Comparison of ENCODE assay signal across 8 cellular contexts in genomic region chr13:52851153-52851962, GRCh38. TPM values are rescaled to one million over a fixed set of nuclear protein-coding genes. Genes with fewer than 3 reads are reported as not detected.
DNase-seq lines count a peak whose midpoint lies in the region; ATAC-seq and TF ChIP-seq lines count a peak whose summit lies in the region.

No MANE protein-coding gene starts in this region.

- no peak overlapping the region for H3K27ac ChIP-seq in PC-3 (ENCODE audit: low read length)
- no peak overlapping the region for H3K27ac ChIP-seq in right lobe of liver

- H4K20me1 ChIP-seq in PC-3 (ENCODE audit: low read length) = no peaks in the 10 kb centered on the region

- BruUV-seq in Caco-2 (replicated peaks; lab: Mats Ljungman, UMichigan) = no TSS peak
- no TSS peak for BruUV-seq in PC-3 (replicated peaks; lab: Mats Ljungman, UMichigan)

- 1% methylated on average over 31 of the region's 60 CpGs for WGBS in right lobe of liver (ENCODE audit: insufficient coverage, low coverage, low lambda C conversion rate, missing lambda C conversion rate)

- no peaks in the 10 kb centered on the region for H3K79me2 ChIP-seq in PC-3 (ENCODE audit: low read length)

- peaks cover 14% of the 10 kb centered on the region for H3K27me3 Mint-ChIP-seq in Caco-2 (ENCODE audit: insufficient read depth, unreplicated experiment)

- peak overlapping the region; percentile 72 for H3K4me2 ChIP-seq in PC-3 (ENCODE audit: low read length)

- no peaks in the 10 kb centered on the region for H3K9me2 ChIP-seq in PC-3 (replicated peaks; ENCODE audit: low read length)

- CTCF ChIA-PET in Caco-2 (lab: Charles Lee) (interaction anchor here (0.5 to 2.4 kb wide), 3 partner anchors 9 to 117 kb away, joined by 3 to 13 read pairs (median 4); no protein-coding TSS in a partner anchor), PC-3 (lab: Charles Lee) (no interaction called here)

- TF ChIP-seq POLR2A in right lobe of liver (IDR thresholded peaks at IDR 0.05) = no peak

- POLR2A ChIA-PET in Caco-2 (lab: Charles Lee) (no interaction called here), PC-3 (lab: Charles Lee; ENCODE audit: unreplicated experiment) (no interaction called here)

- H3K36me3 ChIP-seq in Caco-2 (ENCODE audit: control insufficient read depth, insufficient read depth, low read length) (no peaks in the 10 kb centered on the region), PC-3 (ENCODE audit: low read depth, low read length) (no peaks in the 10 kb centered on the region), right lobe of liver (no peaks in the 10 kb centered on the region)

- H3K27ac Mint-ChIP-seq in Caco-2 (ENCODE audit: unreplicated experiment) = peak overlapping the region; percentile 83

- no peaks in the 10 kb centered on the region for H3K9me3 Mint-ChIP-seq in Caco-2 (ENCODE audit: unreplicated experiment)

- intact Hi-C loops in Caco-2 (cut with micrococcal nuclease; ENCODE audit: unreplicated experiment) (loop anchor here (2.0 kb wide), 1 partner anchor 235 kb away; no protein-coding TSS in a partner anchor), PC-3 (cut with micrococcal nuclease) (no loop called here), right lobe of liver (cut with DNase I) (no loop called here)

- H3K36me3 Mint-ChIP-seq in Caco-2 (ENCODE audit: insufficient read depth, unreplicated experiment) = peaks cover 8% of the 10 kb centered on the region

- H3K4me3 ChIP-seq in Caco-2 (ENCODE audit: low read depth, low read length) (peak overlapping the region; percentile 74), PC-3 (ENCODE audit: low read length) (peak overlapping the region; percentile 61), choroid plexus epithelial cell (ENCODE audit: low read depth, low read length) (peak overlapping the region; percentile 54), right lobe of liver (peak overlapping the region; percentile 32 to 55 (median 49))

- H3F3A ChIP-seq in PC-3 (ENCODE audit: low read length, unreplicated experiment) = no peaks in the 10 kb centered on the region

- H3K9me3 ChIP-seq in Caco-2 (no peaks in the 10 kb centered on the region), PC-3 (ENCODE audit: low read length) (no peaks in the 10 kb centered on the region), right lobe of liver (no peaks in the 10 kb centered on the region)

- H3K4me1 ChIP-seq in Caco-2 (no peaks in the 10 kb centered on the region), PC-3 (ENCODE audit: insufficient read depth, low read length) (no peaks in the 10 kb centered on the region), right lobe of liver (peaks cover 0 to 18% (median 3%) of the 10 kb centered on the region in 4 donors)

- H3K27me3 ChIP-seq in Caco-2 (replicated peaks; ENCODE audit: control insufficient read depth, insufficient read depth, low read length) (no peaks in the 10 kb centered on the region), PC-3 (ENCODE audit: low read length) (peaks cover 7% of the 10 kb centered on the region; the same call in 1 of the 2 replicates), right lobe of liver (peaks cover 7 to 46% of the 10 kb centered on the region in 2 donors)

- ATAC-seq in GM19328 (IDR thresholded peaks at IDR 0.05; ENCODE audit: unreplicated experiment) (peak; percentile 81), HG03354 (IDR thresholded peaks at IDR 0.05; ENCODE audit: poor library complexity, severe bottlenecking, unreplicated experiment) (peak; percentile 89), PC-3 (peak; percentile 71), right lobe of liver (peak; percentile 34 to 54 (median 49))

- H3K9ac ChIP-seq in PC-3 (ENCODE audit: low read length) = no peak overlapping the region

- TF ChIP-seq CTCF in Caco-2 (IDR thresholded peaks at IDR 0.05; ENCODE audit: insufficient read depth in 1 of 2, low read depth in 1 of 2, low read length in 1 of 2, severe bottlenecking in 1 of 2, unreplicated experiment in 1 of 2) (peak in 1 of 2 experiments; percentile 4), PC-3 (conservative IDR thresholded peaks at IDR 0.05; ENCODE audit: low read depth, low read length) (no peak; the same call in 1 of the 2 replicates), choroid plexus epithelial cell (conservative IDR thresholded peaks at IDR 0.05; ENCODE audit: low read depth, low read length) (no peak), right lobe of liver (IDR thresholded peaks at IDR 0.05) (no peak)

- H3K4me1 Mint-ChIP-seq in Caco-2 (ENCODE audit: low read depth, unreplicated experiment) = no peaks in the 10 kb centered on the region

- peak overlapping the region; percentile 87 for H3K4me3 Mint-ChIP-seq in Caco-2 (ENCODE audit: unreplicated experiment)

- peak overlapping the region; percentile 87 for H2AFZ ChIP-seq in PC-3 (ENCODE audit: low read length)

- DNase-seq in Caco-2 = peak; percentile 59 to 63
- DNase-seq in PC-3 = no peak
- DNase-seq in choroid plexus epithelial cell (ENCODE audit: low read depth) = peak; percentile 13
- peak in 1 of 3 donors; percentile 25 for DNase-seq in right lobe of liver
- DNase-seq in superior temporal gyrus (ENCODE audit: extremely low spot score) = peak; percentile 43
- no peak for DNase-seq in putamen (ENCODE audit: low spot score)

RNA-seq across cellular contexts. Expression of gene PCDH8, which starts 2.9 kb away (rescaled TPM):
- total RNA-seq in Caco-2 (2022) (not detected in 2 replicates), PC-3 (2014; rRNA removed) (not detected in 2 replicates), right lobe of liver (not detected)

Comparison
In these comparisons a context has a peak if more than half of its experiments do, and no peak if none do; other contexts are left out.
1. DNase-seq: peak in Caco-2 (2 of 2), choroid plexus epithelial cell (single experiment) and superior temporal gyrus (single experiment); none in PC-3 (single experiment) and putamen (single experiment).
2. Peak in every context shown above with its lines, with median percentiles within 50 percentile points of each other: H3K4me3 ChIP-seq and ATAC-seq.